In the genomic region with DNA sequence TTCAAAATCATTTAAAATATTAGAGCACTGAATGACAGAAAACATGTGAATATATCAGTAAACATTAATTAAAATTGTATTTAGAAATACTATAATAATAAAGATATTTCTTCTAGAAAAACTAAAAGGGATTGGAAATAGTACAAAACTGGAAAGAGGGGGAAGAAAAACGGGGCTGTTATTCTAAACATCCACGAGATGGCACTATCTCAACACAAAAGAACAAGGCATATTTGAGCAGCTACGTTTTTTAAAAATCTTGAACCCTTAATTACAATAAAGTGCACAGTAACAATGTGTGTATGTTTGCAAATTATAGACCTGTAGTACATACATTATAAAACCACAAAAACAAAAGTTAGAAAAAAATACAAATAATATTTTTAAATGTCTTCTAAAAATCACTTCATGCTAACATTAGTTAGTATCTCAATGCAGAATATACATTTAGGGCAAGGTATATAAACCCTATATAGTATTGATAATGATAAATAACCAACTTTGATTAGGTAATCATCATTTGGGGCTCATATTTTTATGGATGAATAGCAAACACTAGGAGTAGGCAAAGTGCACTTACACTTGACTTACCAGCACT, we compare ENCODE assay signal across 8 cellular contexts. TPM values are rescaled to one million over a fixed set of nuclear protein-coding genes. Genes with fewer than 3 reads are reported as not detected.
DNase-seq lines count a peak whose midpoint lies in the region; ATAC-seq and TF ChIP-seq lines count a peak whose summit lies in the region.

No MANE protein-coding gene starts in this region.

- POLR2A ChIA-PET in CD4-positive, alpha-beta T cell (lab: Charles Lee): interaction anchor here (1.0 to 1.3 kb wide), 2 partner anchors 43 to 279 kb away, joined by 4 read pairs; no protein-coding TSS in a partner anchor

- H2BK12ac ChIP-seq in mesenchymal stem cell (ENCODE audit: low read length in 2 of 2): no peak overlapping the region

- peaks cover 1% of the 10 kb centered on the region for H3K79me1 ChIP-seq in mesenchymal stem cell (replicated peaks; ENCODE audit: low read length, poor library complexity, severe bottlenecking)

- intact Hi-C loops in CD4-positive, alpha-beta T cell (cut with DNase I, micrococcal nuclease): loop anchor here (1.0 to 10.0 kb wide), 6 partner anchors 100 to 1197 kb away; a partner anchor contains a TSS

- no peak overlapping the region for H2AFZ ChIP-seq in mesenchymal stem cell (ENCODE audit: low read depth, low read length)

- no peak overlapping the region for H2BK15ac ChIP-seq in mesenchymal stem cell (ENCODE audit: low read depth, poor library complexity, severe bottlenecking)

- no peak overlapping the region for H3K27ac ChIP-seq in CD4-positive, alpha-beta T cell (ENCODE audit: low read depth, low read length)
- no peak overlapping the region for H3K27ac ChIP-seq in mesenchymal stem cell (ENCODE audit: low read length, poor library complexity, severe bottlenecking)

- H3K36me3 ChIP-seq in mesenchymal stem cell (ENCODE audit: control insufficient read depth in 1 of 2, insufficient read depth in 2 of 2, low read depth in 1 of 2, low read length in 2 of 2): peaks cover 0 to 28% of the 10 kb centered on the region in 2 experiments

- H3K27ac Mint-ChIP-seq in CD4-positive, alpha-beta T cell: no peak overlapping the region

- no peak overlapping the region for H3K9ac ChIP-seq in mesenchymal stem cell (ENCODE audit: low read length)

- no peaks in the 10 kb centered on the region for H3K27me3 ChIP-seq in CD4-positive, alpha-beta T cell (ENCODE audit: control insufficient read depth, insufficient read depth, low read length)
- H3K27me3 ChIP-seq in mesenchymal stem cell (ENCODE audit: control insufficient read depth in 1 of 2, insufficient read depth in 1 of 2, low read length in 2 of 2): no peaks in the 10 kb centered on the region

- no peak overlapping the region for H3K4me2 ChIP-seq in mesenchymal stem cell (ENCODE audit: low read length, poor library complexity, severe bottlenecking)

- no peak overlapping the region for H3K23ac ChIP-seq in mesenchymal stem cell (ENCODE audit: low read length in 2 of 2)

- H3K9me3 ChIP-seq in CD4-positive, alpha-beta T cell (ENCODE audit: control insufficient read depth, low read length): no peaks in the 10 kb centered on the region
- no peaks in the 10 kb centered on the region for H3K9me3 ChIP-seq in mesenchymal stem cell (ENCODE audit: control insufficient read depth, low read length)

- no peak overlapping the region for H4K8ac ChIP-seq in mesenchymal stem cell (ENCODE audit: low read length)

- WGBS in mesenchymal stem cell: 0% methylated on average over 1 of the region's 3 CpGs

- H3K4me1 Mint-ChIP-seq in CD4-positive, alpha-beta T cell (ENCODE audit: low read depth): no peaks in the 10 kb centered on the region

- peak; percentile 91 for TF ChIP-seq CTCF in CD4-positive, alpha-beta T cell (IDR thresholded peaks at IDR 0.05)
- peak; percentile 57 for TF ChIP-seq CTCF in cardiac fibroblast (IDR thresholded peaks at IDR 0.05; ENCODE audit: low read depth, low read length)

- ATAC-seq in CD4-positive, alpha-beta T cell (ENCODE audit: poor library complexity): no peak
- peak; percentile 82 for ATAC-seq in GM19455 (IDR thresholded peaks at IDR 0.05; ENCODE audit: unreplicated experiment)
- ATAC-seq in GM18520 (IDR thresholded peaks at IDR 0.05; ENCODE audit: unreplicated experiment): no peak
- ATAC-seq in HG02678 (IDR thresholded peaks at IDR 0.05; ENCODE audit: unreplicated experiment): no peak

- no peaks in the 10 kb centered on the region for H3K27me3 Mint-ChIP-seq in CD4-positive, alpha-beta T cell

- no peak overlapping the region for H3K4ac ChIP-seq in mesenchymal stem cell (ENCODE audit: low read depth in 1 of 2, low read length in 2 of 2)

- H3K9me3 Mint-ChIP-seq in CD4-positive, alpha-beta T cell: no peaks in the 10 kb centered on the region

- no peak overlapping the region for H3K14ac ChIP-seq in mesenchymal stem cell (ENCODE audit: low read length in 2 of 2)

- H2BK120ac ChIP-seq in mesenchymal stem cell (ENCODE audit: low read depth, low read length): no peak overlapping the region

- H3K18ac ChIP-seq in mesenchymal stem cell (ENCODE audit: low read depth in 1 of 2, low read length in 2 of 2): no peak overlapping the region

- no peak for DNase-seq in CD4-positive, alpha-beta T cell
- DNase-seq in NCI-H2107 treated with DMSO at 0.1 percent for 48 hours (lab: John Stamatoyannopoulos, UW; ENCODE audit: unreplicated experiment): peak; percentile 20
- peak; percentile 50 to 51 for DNase-seq in cardiac fibroblast (ENCODE audit: low read depth in 2 of 2)
- DNase-seq in mesenchymal stem cell: peak; percentile 33
- DNase-seq in NCI-H446 treated with DMSO at 0.1 percent for 48 hours (lab: John Stamatoyannopoulos, UW): no peak

- CTCF ChIA-PET in CD4-positive, alpha-beta T cell (lab: Charles Lee): interaction anchor here (0.6 to 2.5 kb wide), 5 partner anchors 47 to 280 kb away, joined by 3 to 12 read pairs (median 4); no protein-coding TSS in a partner anchor

- no peak overlapping the region for H3K4me3 Mint-ChIP-seq in CD4-positive, alpha-beta T cell

- no peak overlapping the region for H2BK5ac ChIP-seq in mesenchymal stem cell (ENCODE audit: low read depth, low read length, poor library complexity, severe bottlenecking)

- no peaks in the 10 kb centered on the region for H3K4me1 ChIP-seq in mesenchymal stem cell (ENCODE audit: control insufficient read depth, insufficient read depth, low read depth, low read length)

- H3K4me3 ChIP-seq in cardiac fibroblast (replicated peaks in 1 of 2; ENCODE audit: low read depth in 2 of 2, low read length in 2 of 2) (no peak overlapping the region), mesenchymal stem cell (ENCODE audit: insufficient read depth in 1 of 2, low read depth in 1 of 2, low read length in 2 of 2) (no peak overlapping the region)

- no peak overlapping the region for H2AK5ac ChIP-seq in mesenchymal stem cell (ENCODE audit: low read length, severe bottlenecking)

- no peak overlapping the region for H4K91ac ChIP-seq in mesenchymal stem cell (ENCODE audit: low read length)

- peaks cover 15% of the 10 kb centered on the region for H3K36me3 Mint-ChIP-seq in CD4-positive, alpha-beta T cell (ENCODE audit: low read depth)

RNA-seq across cellular contexts. Expression of a gene that starts 42.5 kb away (rescaled TPM):
- 100 to 1,000 TPM; 310 to 317 TPM for total RNA-seq in CD4-positive, alpha-beta T cell
- polyA plus RNA-seq in mesenchymal stem cell (2013, experiment 1 of 2): 85.2 TPM
- 79.4 TPM for polyA plus RNA-seq in mesenchymal stem cell (2013, experiment 2 of 2)

RNA-seq across cellular contexts. Expression of a gene that starts 47.6 kb away (rescaled TPM):
- 1 to 10 TPM; 7.0 to 8.0 TPM for total RNA-seq in CD4-positive, alpha-beta T cell
- 8.0 TPM for polyA plus RNA-seq in mesenchymal stem cell (2013, experiment 1 of 2)
- 7.7 TPM for polyA plus RNA-seq in mesenchymal stem cell (2013, experiment 2 of 2)

Comparison
In these comparisons a context has a peak if more than half of its experiments do, and no peak if none do; other contexts are left out.
1. DNase-seq: peak in NCI-H2107 treated with DMSO at 0.1 percent for 48 hours (single experiment), cardiac fibroblast (2 of 2) and mesenchymal stem cell (single experiment); none in CD4-positive, alpha-beta T cell (0 of 10) and NCI-H446 treated with DMSO at 0.1 percent for 48 hours (single experiment).